ENCODE assay signal across 18 cellular contexts in genomic region chr7:66700633-66701131, GRCh38.
"Had no signal": no experiment of that assay in that cellular context is flagged by ENCODE, and none has a peak within 500 bp of the region (broad histone marks: within the 10 kb centered on the region; RNA-seq: fewer than 3 reads in every experiment).

No MANE protein-coding gene starts in this region.

- H3K4me3 ChIP-seq: adrenal gland, dorsolateral prefrontal cortex, heart right ventricle, SJSA1, skin epidermis, uterus had no signal

- H3K27ac ChIP-seq: brain microvascular endothelial cell, SJSA1, WERI-Rb-1 had no signal

- H3K4me3 Mint-ChIP-seq: activated CD8-positive, alpha-beta T cell treated with anti-CD3 and anti-CD28 coated beads for 36 hours; activated naive CD4-positive, alpha-beta T cell treated with anti-CD3 and anti-CD28 coated beads, Interleukin-2, amount 10 ng/mL, durations not matched to agents 7 days and 5 days; nephron had no signal

- H3K36me3 ChIP-seq: adrenal gland, brain microvascular endothelial cell, SJSA1, uterus, WERI-Rb-1 had no signal

- H3K4me1 Mint-ChIP-seq: activated naive CD4-positive, alpha-beta T cell treated with anti-CD3 and anti-CD28 coated beads, Interleukin-2, amount 10 ng/mL, durations not matched to agents 7 days and 5 days had no signal

- FAIRE-seq: frontal cortex, islet of Langerhans had no signal

- H3K27me3 ChIP-seq: adrenal gland, brain microvascular endothelial cell, dorsolateral prefrontal cortex, heart right ventricle, SJSA1, uterus had no signal

- H3K36me3 Mint-ChIP-seq: activated naive CD4-positive, alpha-beta T cell treated with anti-CD3 and anti-CD28 coated beads, Interleukin-2, amount 10 ng/mL, durations not matched to agents 7 days and 5 days had no signal

- H3K27me3 Mint-ChIP-seq: activated CD8-positive, alpha-beta T cell treated with anti-CD3 and anti-CD28 coated beads for 36 hours; activated naive CD4-positive, alpha-beta T cell treated with anti-CD3 and anti-CD28 coated beads, Interleukin-2, amount 10 ng/mL, durations not matched to agents 7 days and 5 days had no signal

- H3K9me3 ChIP-seq: adrenal gland, heart right ventricle, SJSA1, uterus had no signal

- H3K4me1 ChIP-seq: SJSA1 had no signal

- H3K9me3 Mint-ChIP-seq: activated CD8-positive, alpha-beta T cell treated with anti-CD3 and anti-CD28 coated beads for 36 hours; activated naive CD4-positive, alpha-beta T cell treated with anti-CD3 and anti-CD28 coated beads, Interleukin-2, amount 10 ng/mL, durations not matched to agents 7 days and 5 days; nephron had no signal

- H3K27ac Mint-ChIP-seq: activated CD8-positive, alpha-beta T cell treated with anti-CD3 and anti-CD28 coated beads for 36 hours; activated naive CD4-positive, alpha-beta T cell treated with anti-CD3 and anti-CD28 coated beads, Interleukin-2, amount 10 ng/mL, durations not matched to agents 7 days and 5 days; nephron had no signal

- DNase-seq: activated CD4-positive, alpha-beta T cell treated with anti-CD3 and anti-CD28 coated beads for 4 hours; activated CD8-positive, alpha-beta memory T cell treated with anti-CD3 and anti-CD28 coated beads, Interleukin-2, amount 50 U/mL, for 4 hours; activated CD8-positive, alpha-beta T cell treated with anti-CD3 and anti-CD28 coated beads for 36 hours; activated naive CD4-positive, alpha-beta T cell treated with anti-CD3 and anti-CD28 coated beads, Interleukin-2, amount 10 ng/mL, durations not matched to agents 7 days and 5 days; brain microvascular endothelial cell; mammary epithelial cell; stimulated activated naive CD4-positive, alpha-beta T cell; SW 1271; WERI-Rb-1 had no signal
